9 cellular contexts compared by ENCODE assay signal in the genomic region with DNA sequence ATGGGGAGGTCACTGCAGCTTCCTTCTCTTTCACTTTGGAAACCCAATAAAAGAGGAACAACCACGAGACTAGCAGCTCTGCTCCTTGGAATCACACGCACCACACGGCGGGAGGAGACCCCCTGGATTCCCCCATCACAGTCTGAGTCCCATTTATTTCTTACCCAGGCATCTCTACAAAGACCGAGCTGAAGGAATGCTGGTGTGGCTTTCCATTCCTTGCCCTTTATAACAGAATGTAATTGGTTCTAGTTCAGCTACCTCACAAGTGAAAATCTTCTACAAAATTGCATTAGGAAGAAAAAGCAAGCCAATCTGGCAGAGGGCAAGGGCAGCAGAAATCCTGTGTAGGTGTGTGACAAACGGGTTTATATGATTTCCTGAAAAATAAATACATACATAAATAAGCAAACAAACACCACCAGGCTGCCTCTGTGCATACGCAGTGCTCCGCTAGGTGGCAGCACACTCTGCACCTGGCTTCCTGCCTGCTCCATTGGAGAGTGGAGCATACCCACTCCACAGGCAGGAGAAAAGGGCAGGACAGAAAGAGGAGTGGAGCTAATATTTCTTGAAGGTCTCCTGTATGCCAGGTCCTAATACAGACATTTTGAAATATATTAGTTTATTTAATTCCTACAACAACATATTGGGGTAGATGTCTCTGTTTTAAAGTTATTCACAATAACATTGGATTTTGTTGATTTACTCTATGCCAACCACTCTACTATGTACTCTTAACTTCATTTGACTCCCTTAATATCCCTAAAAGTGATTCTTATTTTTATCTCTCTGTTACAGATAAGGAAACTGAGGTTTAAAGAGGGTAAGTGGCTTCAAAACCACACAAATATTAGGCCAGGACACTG.
DNase-seq lines count a peak whose midpoint lies in the region; ATAC-seq and TF ChIP-seq lines count a peak whose summit lies in the region.
"Had no signal": no experiment of that assay in that cellular context is flagged by ENCODE, and none has a peak within 500 bp of the region (broad histone marks: within the 10 kb centered on the region; RNA-seq: fewer than 3 reads in every experiment).

No MANE protein-coding gene starts in this region.

- H3K27me3 ChIP-seq in OCI-LY3 (ENCODE audit: low read depth, low read length) = no peaks in the 10 kb centered on the region
- H3K27me3 ChIP-seq in brain microvascular endothelial cell (replicated peaks) = no peaks in the 10 kb centered on the region

- H3K4me3 ChIP-seq in OCI-LY3 (ENCODE audit: low read length) (peak overlapping the region; percentile 71), brain microvascular endothelial cell (ENCODE audit: low read depth, low read length) (no peak overlapping the region)

- H3K27ac Mint-ChIP-seq in stimulated activated effector memory CD8-positive, alpha-beta T cell treated with anti-CD3 and anti-CD28 coated beads, Interleukin-12 subunit alpha, Interleukin-12 subunit beta, amount 100 ng/mL, for 72 hours = no peak overlapping the region
- H3K27ac Mint-ChIP-seq: CD4-positive, alpha-beta T cell had no signal

- H3K4me1 ChIP-seq in OCI-LY3 (ENCODE audit: low read length) = no peaks in the 10 kb centered on the region

- no peak overlapping the region for H3K4me3 Mint-ChIP-seq in stimulated activated effector memory CD8-positive, alpha-beta T cell treated with anti-CD3 and anti-CD28 coated beads, Interleukin-12 subunit alpha, Interleukin-12 subunit beta, amount 100 ng/mL, for 72 hours
- H3K4me3 Mint-ChIP-seq: CD4-positive, alpha-beta T cell had no signal

- ATAC-seq in GM19395 (IDR thresholded peaks at IDR 0.05; ENCODE audit: unreplicated experiment) = peak; percentile 97
- ATAC-seq in HG03196 (IDR thresholded peaks at IDR 0.05; ENCODE audit: unreplicated experiment) = peak; percentile 95
- ATAC-seq in stimulated activated effector memory CD8-positive, alpha-beta T cell treated with anti-CD3 and anti-CD28 coated beads, Interleukin-12 subunit alpha, Interleukin-12 subunit beta, amount 100 ng/mL, for 72 hours = no peak

- no peaks in the 10 kb centered on the region for H4K20me1 ChIP-seq in OCI-LY3 (ENCODE audit: insufficient read depth, low read length)

- H3K36me3 ChIP-seq in OCI-LY3 (replicated peaks; ENCODE audit: low read depth, low read length) (no peaks in the 10 kb centered on the region), brain microvascular endothelial cell (replicated peaks) (no peaks in the 10 kb centered on the region)

- H3K9me3 Mint-ChIP-seq in stimulated activated effector memory CD8-positive, alpha-beta T cell treated with anti-CD3 and anti-CD28 coated beads, Interleukin-12 subunit alpha, Interleukin-12 subunit beta, amount 100 ng/mL, for 72 hours = no peaks in the 10 kb centered on the region

- H3K36me3 Mint-ChIP-seq in stimulated activated effector memory CD8-positive, alpha-beta T cell treated with anti-CD3 and anti-CD28 coated beads, Interleukin-12 subunit alpha, Interleukin-12 subunit beta, amount 100 ng/mL, for 72 hours = no peaks in the 10 kb centered on the region

- H3K79me2 ChIP-seq in OCI-LY3 (ENCODE audit: low read length) = no peaks in the 10 kb centered on the region

- peak overlapping the region; percentile 64 for H3K4me2 ChIP-seq in OCI-LY3 (ENCODE audit: low read length)

- in situ Hi-C loops in brain microvascular endothelial cell (cut with HindIII; ENCODE audit: low pct_ligation_motif_present, low sequenced_read_pairs) = no loop called here

- peak overlapping the region; percentile 85 for H2AFZ ChIP-seq in OCI-LY3 (ENCODE audit: low read depth, low read length)

- DNase-seq in NCI-H2029 treated with DMSO at 0.1 percent for 48 hours (lab: John Stamatoyannopoulos, UW) = peak; percentile 28
- no peak for DNase-seq in NCI-H2029 (lab: John Stamatoyannopoulos, UW)
- peak; percentile 50 for DNase-seq in brain microvascular endothelial cell
- DNase-seq in kidney glomerular epithelial cell (lab: John Stamatoyannopoulos, UW) = peak; percentile 48
- DNase-seq in stimulated activated effector memory CD8-positive, alpha-beta T cell treated with anti-CD3 and anti-CD28 coated beads, Interleukin-12 subunit alpha, Interleukin-12 subunit beta, amount 100 ng/mL, for 72 hours (ENCODE audit: low spot score in 2 of 2) = peak; percentile 2 to 48

- H3K27ac ChIP-seq in OCI-LY3 (ENCODE audit: low read length) = no peak overlapping the region
- no peak overlapping the region for H3K27ac ChIP-seq in brain microvascular endothelial cell

- H3K9ac ChIP-seq in OCI-LY3 (ENCODE audit: low read length) = peak overlapping the region; percentile 25

- TF ChIP-seq CTCF in OCI-LY3 (IDR thresholded peaks at IDR 0.05; ENCODE audit: low read depth, low read length) (peak; percentile 96), brain microvascular endothelial cell (IDR thresholded peaks at IDR 0.05; ENCODE audit: low read depth, low read length, missing control alignments) (peak; percentile 99)

- no peaks in the 10 kb centered on the region for H3K9me3 ChIP-seq in OCI-LY3 (ENCODE audit: insufficient read depth, low read length)

- H3K4me1 Mint-ChIP-seq in stimulated activated effector memory CD8-positive, alpha-beta T cell treated with anti-CD3 and anti-CD28 coated beads, Interleukin-12 subunit alpha, Interleukin-12 subunit beta, amount 100 ng/mL, for 72 hours = no peaks in the 10 kb centered on the region
